ENCODE assay signal across 8 cellular contexts in the genomic region with DNA sequence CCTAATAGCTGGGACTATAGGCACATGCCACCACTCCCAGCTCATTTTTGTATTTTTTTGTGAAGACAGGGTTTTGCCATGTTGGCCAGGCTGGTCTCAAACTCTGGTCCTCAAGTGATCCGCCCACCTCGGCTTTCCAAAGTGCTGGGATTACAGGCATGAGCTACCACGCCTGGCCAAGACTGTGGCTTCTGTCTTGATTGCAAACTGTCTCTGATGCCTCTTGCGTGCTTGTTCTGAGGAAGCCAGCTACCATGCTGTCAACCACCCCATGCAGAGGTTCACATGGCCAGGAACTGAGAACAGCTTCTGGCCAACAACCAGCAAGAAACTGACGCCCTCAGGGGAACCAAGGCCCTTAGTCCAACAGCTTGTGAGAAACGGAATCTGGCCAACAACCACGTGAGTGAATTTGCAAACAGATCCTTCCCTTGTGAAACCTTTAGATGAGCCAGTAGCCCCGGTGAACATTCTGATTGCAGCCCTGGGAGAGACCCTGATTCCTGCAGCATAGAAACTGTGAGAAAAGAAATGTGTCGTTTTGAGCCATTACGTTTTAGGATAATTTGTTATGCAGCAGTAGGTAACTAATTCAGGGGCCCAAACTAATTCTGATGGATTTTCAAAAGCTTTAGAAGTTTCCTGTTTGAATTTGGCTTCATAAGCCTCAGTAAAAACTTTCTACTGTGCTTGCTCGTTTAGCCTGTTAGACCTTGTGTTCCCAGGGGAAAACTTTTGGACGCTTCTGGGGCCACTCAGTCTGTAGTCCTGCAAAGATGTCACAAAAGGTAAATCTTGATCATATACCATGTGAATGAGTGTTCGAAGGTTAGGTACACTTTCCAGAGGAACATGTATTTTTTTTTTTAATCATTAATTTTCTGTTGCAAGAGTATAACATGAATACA.
DNase-seq lines count a peak whose midpoint lies in the region; ATAC-seq and TF ChIP-seq lines count a peak whose summit lies in the region.

No MANE protein-coding gene starts in this region.

- TF ChIP-seq EP300 in gastroesophageal sphincter (IDR thresholded peaks at IDR 0.05), result no peak

- H3K4me3 ChIP-seq in gastroesophageal sphincter, result no peak overlapping the region
- no peak overlapping the region for H3K4me3 ChIP-seq in upper lobe of right lung

- intact Hi-C loops in upper lobe of right lung (cut with DNase I), result no loop called here

- H3K27me3 ChIP-seq in gastroesophageal sphincter (no peaks in the 10 kb centered on the region), upper lobe of right lung (no peaks in the 10 kb centered on the region)

- ATAC-seq in gastroesophageal sphincter (peak; percentile 85), upper lobe of right lung (peak; percentile 74)

- H3K4me1 ChIP-seq in gastroesophageal sphincter, result peaks cover 0 to 24% (median 0%) of the 10 kb centered on the region in 3 donors
- H3K4me1 ChIP-seq in upper lobe of right lung, result no peaks in the 10 kb centered on the region

- in situ Hi-C loops in GM13977 (cut with MboI; ENCODE audit: low pct_unique_long_range_greater_than_20kb, low sequenced_read_pairs, unreplicated experiment), result loop anchor here (25.0 kb wide), 2 partner anchors 156 to 331 kb away; partner anchors contain the start of genes APOO and CXorf58

- no peak for TF ChIP-seq POLR2A in gastroesophageal sphincter (IDR thresholded peaks at IDR 0.05)

- no peaks in the 10 kb centered on the region for H3K9me3 ChIP-seq in gastroesophageal sphincter
- no peaks in the 10 kb centered on the region for H3K9me3 ChIP-seq in upper lobe of right lung

- no peak for TF ChIP-seq CTCF in GM13977 (IDR thresholded peaks at IDR 0.05; ENCODE audit: extremely low read depth, insufficient read depth, missing control alignments)
- no peak for TF ChIP-seq CTCF in gastroesophageal sphincter (IDR thresholded peaks at IDR 0.05)
- no peak for TF ChIP-seq CTCF in upper lobe of right lung (IDR thresholded peaks at IDR 0.05)

- H3K27ac ChIP-seq in gastroesophageal sphincter (peak overlapping the region in 1 of 4 donors; percentile 4), upper lobe of right lung (no peak overlapping the region)

- H3K36me3 ChIP-seq in gastroesophageal sphincter (no peaks in the 10 kb centered on the region), upper lobe of right lung (no peaks in the 10 kb centered on the region)

- whole genome bisulfite sequencing in gastroesophageal sphincter (ENCODE audit: low coverage in 1 of 2), 2 donors, result 54% methylated on average over 4 to 6 of the region's 13 CpGs

- DNase-seq in GM13977 (ENCODE audit: low spot score) (peak; percentile 24), H4 (ENCODE audit: low spot score) (peak; percentile 20), NAMALWA (ENCODE audit: low spot score) (peak; percentile 57), upper lobe of right lung (no peak), NCI-H524 treated with DMSO at 0.1 percent for 48 hours (lab: John Stamatoyannopoulos, UW) (no peak), NCI-H748 (lab: John Stamatoyannopoulos, UW; ENCODE audit: unreplicated experiment) (no peak), NCI-H524 (lab: John Stamatoyannopoulos, UW) (no peak)

Comparison
In these comparisons a context has a peak if more than half of its experiments do, and no peak if none do; other contexts are left out.
1. DNase-seq: peak in GM13977 (single experiment), H4 (single experiment) and NAMALWA (single experiment); none in upper lobe of right lung (single experiment), NCI-H524 treated with DMSO at 0.1 percent for 48 hours (single experiment), NCI-H748 (single experiment) and NCI-H524 (0 of 2).